11 cellular contexts compared by ENCODE assay signal in genomic region chr20:6169251-6169650, GRCh38. TPM values are rescaled to one million over a fixed set of nuclear protein-coding genes. Genes with fewer than 3 reads are reported as not detected.
A peak's percentile ranks its signal among the peaks of the same experiment; 100 is the strongest.
DNase-seq lines count a peak whose midpoint lies in the region; ATAC-seq and TF ChIP-seq lines count a peak whose summit lies in the region.
"Had no signal": no experiment of that assay in that cellular context is flagged by ENCODE, and none has a peak within 500 bp of the region (broad histone marks: within the 10 kb centered on the region; RNA-seq: fewer than 3 reads in every experiment).

No MANE protein-coding gene starts in this region.

- H3K9ac ChIP-seq in Karpas-422 (ENCODE audit: low read length): no peak overlapping the region
- no peak overlapping the region for H3K9ac ChIP-seq in mesenchymal stem cell (ENCODE audit: low read length)

- H3K36me3 Mint-ChIP-seq in activated CD4-positive, alpha-beta memory T cell treated with anti-CD3 and anti-CD28 coated beads for 36 hours: no peaks in the 10 kb centered on the region

- no peaks in the 10 kb centered on the region for H3K79me2 ChIP-seq in Karpas-422 (ENCODE audit: low read length)

- no peak overlapping the region for H2BK120ac ChIP-seq in mesenchymal stem cell (ENCODE audit: low read depth, low read length)

- no peak for TF ChIP-seq POLR2A in ovary (IDR thresholded peaks at IDR 0.05)

- H3K36me3 ChIP-seq in Karpas-422 (ENCODE audit: insufficient read depth, low read length): no peaks in the 10 kb centered on the region
- H3K36me3 ChIP-seq in mesenchymal stem cell (ENCODE audit: control insufficient read depth in 1 of 2, insufficient read depth in 2 of 2, low read depth in 1 of 2, low read length in 2 of 2): no peaks in the 10 kb centered on the region
- H3K36me3 ChIP-seq in left lung: no peaks in the 10 kb centered on the region
- H3K36me3 ChIP-seq in ovary: no peaks in the 10 kb centered on the region

- H3K4ac ChIP-seq in mesenchymal stem cell (ENCODE audit: low read depth in 1 of 2, low read length in 2 of 2): no peak overlapping the region

- CTCF ChIA-PET in activated CD4-positive, alpha-beta memory T cell treated with anti-CD3 and anti-CD28 coated beads for 36 hours (lab: Charles Lee): no interaction called here

- no peaks in the 10 kb centered on the region for H3K4me1 Mint-ChIP-seq in activated CD4-positive, alpha-beta memory T cell treated with anti-CD3 and anti-CD28 coated beads for 36 hours (ENCODE audit: low read depth)
- H3K4me1 Mint-ChIP-seq: naive thymus-derived CD8-positive, alpha-beta T cell had no signal

- no peak overlapping the region for H2BK12ac ChIP-seq in mesenchymal stem cell (ENCODE audit: low read length in 2 of 2)

- H2AK5ac ChIP-seq in mesenchymal stem cell (ENCODE audit: low read length, severe bottlenecking): no peak overlapping the region

- no peak overlapping the region for H4K91ac ChIP-seq in mesenchymal stem cell (ENCODE audit: low read length)

- no peak for ATAC-seq in left lung
- ATAC-seq: naive thymus-derived CD8-positive, alpha-beta T cell had no signal

- H3K27ac ChIP-seq in Karpas-422 (ENCODE audit: low read length) (no peak overlapping the region), mesenchymal stem cell (ENCODE audit: low read length, poor library complexity, severe bottlenecking) (no peak overlapping the region), left lung (no peak overlapping the region), ovary (no peak overlapping the region)

- H3K9me2 ChIP-seq in Karpas-422 (replicated peaks; ENCODE audit: insufficient read depth, low read length): no peaks in the 10 kb centered on the region

- no peak overlapping the region for H3K18ac ChIP-seq in mesenchymal stem cell (ENCODE audit: low read depth in 1 of 2, low read length in 2 of 2)

- no peaks in the 10 kb centered on the region for H3K79me1 ChIP-seq in mesenchymal stem cell (replicated peaks; ENCODE audit: low read length, poor library complexity, severe bottlenecking)

- no peak overlapping the region for H4K8ac ChIP-seq in mesenchymal stem cell (ENCODE audit: low read length)

- no peaks in the 10 kb centered on the region for H3K27me3 Mint-ChIP-seq in activated CD4-positive, alpha-beta memory T cell treated with anti-CD3 and anti-CD28 coated beads for 36 hours

- no peak for DNase-seq in GM12864 (ENCODE audit: low read depth)
- DNase-seq in Karpas-422: peak; percentile 43
- DNase-seq in astrocyte of the hippocampus (ENCODE audit: low read depth, low spot score): peak; percentile 9
- peak; percentile 28 for DNase-seq in mesenchymal stem cell
- DNase-seq in left lung: no peak
- no peak for DNase-seq in ovary
- DNase-seq in activated CD4-positive, alpha-beta memory T cell treated with anti-CD3 and anti-CD28 coated beads for 36 hours: no peak
- DNase-seq: activated naive CD4-positive, alpha-beta T cell treated with Interleukin-2 at 50 U/mL for 16 hours; naive thymus-derived CD8-positive, alpha-beta T cell; NCI-H1694; stimulated activated CD4-positive, alpha-beta T cell treated with anti-CD3 and anti-CD28 coated beads, Interleukin-15, amount 100 ng/mL, for 24 hours had no signal

- H2BK5ac ChIP-seq in mesenchymal stem cell (ENCODE audit: low read depth, low read length, poor library complexity, severe bottlenecking): no peak overlapping the region

- H3K9me3 Mint-ChIP-seq in activated CD4-positive, alpha-beta memory T cell treated with anti-CD3 and anti-CD28 coated beads for 36 hours: peaks cover 5% of the 10 kb centered on the region

- no peaks in the 10 kb centered on the region for H4K20me1 ChIP-seq in Karpas-422 (ENCODE audit: insufficient read depth, low read depth, low read length)

- no peak overlapping the region for H2AFZ ChIP-seq in Karpas-422 (ENCODE audit: low read length)
- H2AFZ ChIP-seq in mesenchymal stem cell (ENCODE audit: low read depth, low read length): no peak overlapping the region

- H3K4me1 ChIP-seq in Karpas-422 (ENCODE audit: low read length) (no peaks in the 10 kb centered on the region), mesenchymal stem cell (ENCODE audit: control insufficient read depth, insufficient read depth, low read depth, low read length) (no peaks in the 10 kb centered on the region), left lung (peaks cover 0 to 5% of the 10 kb centered on the region in 2 donors), ovary (ENCODE audit: insufficient read depth) (no peaks in the 10 kb centered on the region)

- no peak overlapping the region for H3K14ac ChIP-seq in mesenchymal stem cell (ENCODE audit: low read length in 2 of 2)

- intact Hi-C loops in left lung (cut with DNase I) (no loop called here), ovary (cut with DNase I) (no loop called here)
- intact Hi-C loops in activated CD4-positive, alpha-beta memory T cell treated with anti-CD3 and anti-CD28 coated beads for 36 hours (cut with micrococcal nuclease): no loop called here

- no peaks in the 10 kb centered on the region for H3K9me3 ChIP-seq in Karpas-422 (ENCODE audit: low read length)
- peaks cover 12% of the 10 kb centered on the region for H3K9me3 ChIP-seq in mesenchymal stem cell (ENCODE audit: control insufficient read depth, low read length)
- no peaks in the 10 kb centered on the region for H3K9me3 ChIP-seq in left lung
- H3K9me3 ChIP-seq in ovary: no peaks in the 10 kb centered on the region

- H3K4me2 ChIP-seq in Karpas-422 (ENCODE audit: low read depth, low read length, poor library complexity, severe bottlenecking) (no peak overlapping the region), mesenchymal stem cell (ENCODE audit: low read length, poor library complexity, severe bottlenecking) (no peak overlapping the region)

- POLR2A ChIA-PET in activated CD4-positive, alpha-beta memory T cell treated with anti-CD3 and anti-CD28 coated beads for 36 hours (lab: Charles Lee): no interaction called here

- no peak overlapping the region for H3K4me3 Mint-ChIP-seq in activated CD4-positive, alpha-beta memory T cell treated with anti-CD3 and anti-CD28 coated beads for 36 hours
- H3K4me3 Mint-ChIP-seq: naive thymus-derived CD8-positive, alpha-beta T cell had no signal

- H3K4me3 ChIP-seq in GM12864 (ENCODE audit: low read depth, low read length) (no peak overlapping the region), Karpas-422 (ENCODE audit: low read length) (no peak overlapping the region), mesenchymal stem cell (ENCODE audit: insufficient read depth in 1 of 2, low read depth in 1 of 2, low read length in 2 of 2) (no peak overlapping the region), left lung (no peak overlapping the region), ovary (no peak overlapping the region)

- peak; percentile 13 for TF ChIP-seq CTCF in GM12864 (IDR thresholded peaks at IDR 0.05; ENCODE audit: low read depth, low read length, missing control alignments)
- TF ChIP-seq CTCF in left lung (IDR thresholded peaks at IDR 0.05): no peak
- no peak for TF ChIP-seq CTCF in ovary (IDR thresholded peaks at IDR 0.05)

- TF ChIP-seq EP300 in ovary (IDR thresholded peaks at IDR 0.05): no peak

- no peak overlapping the region for H3K23ac ChIP-seq in mesenchymal stem cell (ENCODE audit: low read length in 2 of 2)

- H2BK15ac ChIP-seq in mesenchymal stem cell (ENCODE audit: low read depth, poor library complexity, severe bottlenecking): no peak overlapping the region

- no peak overlapping the region for H3K27ac Mint-ChIP-seq in activated CD4-positive, alpha-beta memory T cell treated with anti-CD3 and anti-CD28 coated beads for 36 hours
- H3K27ac Mint-ChIP-seq: naive thymus-derived CD8-positive, alpha-beta T cell had no signal

- H3K27me3 ChIP-seq in Karpas-422 (ENCODE audit: low read length): no peaks in the 10 kb centered on the region
- peaks cover 8 to 9% of the 10 kb centered on the region in 2 experiments for H3K27me3 ChIP-seq in mesenchymal stem cell (ENCODE audit: control insufficient read depth in 1 of 2, insufficient read depth in 1 of 2, low read length in 2 of 2)
- no peaks in the 10 kb centered on the region for H3K27me3 ChIP-seq in left lung
- H3K27me3 ChIP-seq in ovary: no peaks in the 10 kb centered on the region

RNA-seq across cellular contexts. Expression of gene FERMT1, which starts 46.4 kb away (rescaled TPM):
- 0.07 TPM in 1 of 2 replicates, not detected in the other for total RNA-seq in Karpas-422 (2014; rRNA removed; shearing (Covaris generic); ENCODE audit: low replicate concordance)
- 2.3 TPM for polyA plus RNA-seq in mesenchymal stem cell (2013, experiment 1 of 2)
- polyA plus RNA-seq in mesenchymal stem cell (2013, experiment 2 of 2): 3.5 TPM
- total RNA-seq in left lung (1 to 10 TPM; 5.3 to 7.2 TPM), ovary (10 to 100 TPM in 1 of 7 donors, 1 to 10 TPM in 6; 1.1 to 10.4 (median 5.9) TPM)
- 1 to 10 TPM; 2.2 to 4.7 TPM for polyA plus RNA-seq in ovary
- under 1 TPM; 0.05 to 0.33 TPM for total RNA-seq in activated CD4-positive, alpha-beta memory T cell treated with anti-CD3 and anti-CD28 coated beads for 36 hours
- total RNA-seq: naive thymus-derived CD8-positive, alpha-beta T cell had no signal
- polyA plus RNA-seq: naive thymus-derived CD8-positive, alpha-beta T cell had no signal

Comparison
In these comparisons a context has a peak if more than half of its experiments do, and no peak if none do; other contexts are left out.
1. DNase-seq: peak in Karpas-422 (single experiment), astrocyte of the hippocampus (single experiment) and mesenchymal stem cell (single experiment); none in GM12864 (single experiment), left lung (0 of 2), ovary (0 of 5) and activated CD4-positive, alpha-beta memory T cell treated with anti-CD3 and anti-CD28 coated beads for 36 hours (single experiment).